ENCODE assay signal across 8 cellular contexts in genomic region chr1:151934048-151934493, GRCh38. TPM values are rescaled to one million over a fixed set of nuclear protein-coding genes. Genes with fewer than 3 reads are reported as not detected.
DNase-seq lines count a peak whose midpoint lies in the region; ATAC-seq and TF ChIP-seq lines count a peak whose summit lies in the region.

No MANE protein-coding gene starts in this region.

- H3K4me3 Mint-ChIP-seq in type B pancreatic cell: no peak overlapping the region

- ATAC-seq in activated CD4-positive, CD25-positive, alpha-beta regulatory T cell treated with anti-CD3 and anti-CD28 coated beads, Interleukin-2, amount 50 U/mL, for 24 hours: peak; percentile 63 to 84

- no peaks in the 10 kb centered on the region for H3K27me3 Mint-ChIP-seq in type B pancreatic cell

- no peaks in the 10 kb centered on the region for H3K36me3 Mint-ChIP-seq in type B pancreatic cell

- no peak overlapping the region for H3K4me3 ChIP-seq in epithelial cell of proximal tubule (ENCODE audit: low read depth, low read length)

- TF ChIP-seq CTCF in epithelial cell of proximal tubule (conservative IDR thresholded peaks at IDR 0.05; ENCODE audit: low read depth, low read length) (peak; percentile 92), type B pancreatic cell (conservative IDR thresholded peaks at IDR 0.05) (peak; percentile 88)

- H3K27ac Mint-ChIP-seq in type B pancreatic cell: peak overlapping the region; percentile 54

- peaks cover 16% of the 10 kb centered on the region for H3K4me1 Mint-ChIP-seq in type B pancreatic cell (ENCODE audit: unreplicated experiment)

- DNase-seq in Ammon's horn (ENCODE audit: low spot score) (peak; percentile 59), H4 (ENCODE audit: low spot score) (peak; percentile 46), NCI-H446 (lab: John Stamatoyannopoulos, UW) (peak; percentile 37 to 63), epithelial cell of proximal tubule (ENCODE audit: low read depth) (peak; percentile 19), myocyte (ENCODE audit: low read depth) (peak; percentile 72), type B pancreatic cell (ENCODE audit: extremely low spot score, unreplicated experiment) (no peak)
- DNase-seq in NK-92 treated with Interleukin-12 subunit alpha and Interleukin-12 subunit beta, amount 100 ng/mL, for 24 hours (lab: John Stamatoyannopoulos, UW): no peak

- no peaks in the 10 kb centered on the region for H3K9me3 Mint-ChIP-seq in type B pancreatic cell

RNA-seq across cellular contexts. Expression of gene THEM4, which starts 24.8 kb away (rescaled TPM):
- total RNA-seq in H4 (2014; rRNA removed; shearing (Covaris generic)): 9.3 and 11.3 TPM in 2 replicates
- total RNA-seq in epithelial cell of proximal tubule: 7.0 and 13.2 TPM in 2 replicates
- total RNA-seq in myocyte: 12.2 and 12.8 TPM in 2 replicates
- 10.4 TPM for polyA plus RNA-seq in myocyte (2012)
- 4.7 and 15.6 TPM in 2 replicates for total RNA-seq in type B pancreatic cell (ENCODE audit: low replicate concordance)

RNA-seq across cellular contexts. Expression of gene S100A10, which starts 59.6 kb away (rescaled TPM):
- total RNA-seq in H4 (2014; rRNA removed; shearing (Covaris generic)): 58.6 and 87.8 TPM in 2 replicates
- total RNA-seq in epithelial cell of proximal tubule: 216 and 394 TPM in 2 replicates
- 31.6 and 36.0 TPM in 2 replicates for total RNA-seq in myocyte
- 328 TPM for polyA plus RNA-seq in myocyte (2012)
- total RNA-seq in type B pancreatic cell (ENCODE audit: low replicate concordance): 316 and 1,258 TPM in 2 replicates

Comparison
In these comparisons a context has a peak if more than half of its experiments do, and no peak if none do; other contexts are left out.
1. DNase-seq: peak in Ammon's horn (single experiment), H4 (single experiment), NCI-H446 (2 of 2), epithelial cell of proximal tubule (single experiment) and myocyte (single experiment); none in type B pancreatic cell (single experiment) and NK-92 treated with Interleukin-12 subunit alpha and Interleukin-12 subunit beta, amount 100 ng/mL, for 24 hours (single experiment).